8 cellular contexts compared by ENCODE assay signal in genomic region chr2:101961287-101962242, GRCh38. TPM values are rescaled to one million over a fixed set of nuclear protein-coding genes. Genes with fewer than 3 reads are reported as not detected.
DNase-seq lines count a peak whose midpoint lies in the region; ATAC-seq and TF ChIP-seq lines count a peak whose summit lies in the region.

No MANE protein-coding gene starts in this region.

- H3K27ac ChIP-seq in subcutaneous abdominal adipose tissue (ENCODE audit: low read depth, low read length): peak overlapping the region; percentile 100

- no peak for TF ChIP-seq CTCF in lower leg skin (IDR thresholded peaks at IDR 0.05)

- peaks cover 7 to 57% (median 40%) of the 10 kb centered on the region in 5 donors for H3K4me1 ChIP-seq in subcutaneous abdominal adipose tissue (ENCODE audit: control insufficient read depth in 5 of 5, insufficient read depth in 5 of 5, low read length in 5 of 5)

- no peaks in the 10 kb centered on the region for H3K27me3 ChIP-seq in subcutaneous abdominal adipose tissue (ENCODE audit: control insufficient read depth in 5 of 5, insufficient read depth in 4 of 5, low read length in 5 of 5)

- no peak for ATAC-seq in stimulated activated naive CD8-positive, alpha-beta T cell treated with anti-CD3 and anti-CD28 coated beads, Interleukin-15, Interleukin-2, amounts not matched to agents 100 U/mL and 50 U/mL, for 24 hours
- no peak for ATAC-seq in GM21528 (IDR thresholded peaks at IDR 0.05; ENCODE audit: low FRiP score, unreplicated experiment)

- no peaks in the 10 kb centered on the region for H3K36me3 ChIP-seq in subcutaneous abdominal adipose tissue (ENCODE audit: control insufficient read depth in 5 of 5, insufficient read depth in 5 of 5, low read length in 5 of 5)

- H3K4me3 ChIP-seq in lower leg skin (ENCODE audit: low read depth, poor library complexity, severe bottlenecking) (no peak overlapping the region), subcutaneous abdominal adipose tissue (ENCODE audit: low read depth in 1 of 5, low read length in 5 of 5) (peak overlapping the region in 4 of 5 donors; percentile 5 to 56 (median 33))

- intact Hi-C loops in lower leg skin (cut with DNase I; ENCODE audit: low total_unique reads): no loop called here

- peak overlapping the region; percentile 46 to 67 (median 66) for H3K9ac ChIP-seq in subcutaneous abdominal adipose tissue (ENCODE audit: low read length in 5 of 5)

- TF ChIP-seq POLR2A in lower leg skin (IDR thresholded peaks at IDR 0.05): no peak

- no peaks in the 10 kb centered on the region for H3K9me3 ChIP-seq in subcutaneous abdominal adipose tissue (ENCODE audit: control insufficient read depth in 5 of 5, low read length in 5 of 5)

- DNase-seq in M059J (ENCODE audit: low read depth): peak; percentile 18
- peak; percentile 34 for DNase-seq in dedifferentiated amniotic fluid mesenchymal stem cell (ENCODE audit: extremely low spot score)
- DNase-seq in lower leg skin (ENCODE audit: low spot score in 2 of 2): peak; percentile 93 to 96
- DNase-seq in DMS153 (lab: John Stamatoyannopoulos, UW): no peak
- no peak for DNase-seq in stimulated activated naive CD8-positive, alpha-beta T cell treated with anti-CD3 and anti-CD28 coated beads, Interleukin-15, Interleukin-2, amounts not matched to agents 100 U/mL and 50 U/mL, for 24 hours
- no peak for DNase-seq in NCI-H2227 (lab: John Stamatoyannopoulos, UW; ENCODE audit: unreplicated experiment)

- WGBS in lower leg skin, 2 donors: 32 to 33% methylated on average over 12 of the region's 12 CpGs

RNA-seq across cellular contexts. Expression of gene IL1R2, which starts 30.2 kb away (rescaled TPM):
- not detected in 2 replicates for total RNA-seq in M059J (2014; rRNA removed; shearing (Covaris generic))
- total RNA-seq in lower leg skin: 100 to 1,000 TPM in 1 of 4 donors, 10 to 100 TPM in 3; 58.4 to 106 (median 68.7) TPM

Comparison
In these comparisons a context has a peak if more than half of its experiments do, and no peak if none do; other contexts are left out.
1. DNase-seq: peak in M059J (single experiment), dedifferentiated amniotic fluid mesenchymal stem cell (single experiment) and lower leg skin (2 of 2); none in DMS153 (single experiment), stimulated activated naive CD8-positive, alpha-beta T cell treated with anti-CD3 and anti-CD28 coated beads, Interleukin-15, Interleukin-2, amounts not matched to agents 100 U/mL and 50 U/mL, for 24 hours (single experiment) and NCI-H2227 (single experiment).
2. RNA of gene IL1R2, which starts 30.2 kb away (total RNA-seq): 58.4 to 106 TPM in lower leg skin; not detected in M059J; every median in the first group is over 10 times any median in the second.